In genomic region chr7:151705744-151706567, GRCh38 we compare ENCODE assay signal across 1 cellular context.
TF ChIP-seq lines count a peak whose summit lies in the region.

No MANE protein-coding gene starts in this region.

TF ChIP-seq in GM12878, 131 proteins besides CTCF, POLR2A, EP300 and RAD21 (continued from another document):
- TF ChIP-seq HSF1 (IDR thresholded peaks at IDR 0.05; ENCODE audit: low read depth, low read length) (no peak), SIN3A (IDR thresholded peaks at IDR 0.05; ENCODE audit: low read depth, low read length) (no peak), IRF3 (IDR thresholded peaks at IDR 0.05) (no peak), ELK1 (IDR thresholded peaks at IDR 0.05; ENCODE audit: low read depth, low read length) (no peak)
